Comparison of ENCODE assay signal across 9 cellular contexts in genomic region chr21:42474043-42474831, GRCh38. TPM values are rescaled to one million over a fixed set of nuclear protein-coding genes. Genes with fewer than 3 reads are reported as not detected.
A peak's percentile ranks its signal among the peaks of the same experiment; 100 is the strongest.
DNase-seq lines count a peak whose midpoint lies in the region; ATAC-seq, FAIRE-seq and TF ChIP-seq lines count a peak whose summit lies in the region.
"Had no signal": no experiment of that assay in that cellular context is flagged by ENCODE, and none has a peak within 500 bp of the region (broad histone marks: within the 10 kb centered on the region; RNA-seq: fewer than 3 reads in every experiment).

No MANE protein-coding gene starts in this region.

- peak; percentile 86 for FAIRE-seq in endothelial cell of umbilical vein (lab: Jason Lieb, UNC)

- H3K4me2 ChIP-seq in endothelial cell of umbilical vein (ENCODE audit: insufficient read depth, low read length) = peak overlapping the region; percentile 3

- no peak overlapping the region for H3K27ac ChIP-seq in endothelial cell of umbilical vein (ENCODE audit: insufficient read depth, low read depth, low read length)

- DNase-seq in AG08395 (ENCODE audit: low spot score) (peak; percentile 13), LNCaP clone FGC (ENCODE audit: low read depth) (peak; percentile 76), endothelial cell of umbilical vein (ENCODE audit: low read depth, low spot score) (peak; percentile 25), middle frontal gyrus (ENCODE audit: extremely low spot score, low spot score) (no peak), SHP77 treated with DMSO at 0.1 percent for 48 hours (lab: John Stamatoyannopoulos, UW) (no peak), C1 segment of cervical spinal cord (lab: John Stamatoyannopoulos, UW) (no peak)
- peak in 1 of 2 donors; percentile 5 for DNase-seq in stimulated activated naive CD8-positive, alpha-beta T cell treated with anti-CD3 and anti-CD28 coated beads, Interleukin-15, amount 100 ng/mL, for 72 hours
- DNase-seq: natural killer cell had no signal

- intact Hi-C loops in endothelial cell of umbilical vein (cut with micrococcal nuclease) = no loop called here

- peaks cover 0 to 7% of the 10 kb centered on the region in 2 experiments for H3K27me3 ChIP-seq in endothelial cell of umbilical vein (ENCODE audit: control insufficient read depth in 2 of 2, insufficient read depth in 2 of 2, low read length in 2 of 2)

- H3K4me3 ChIP-seq in LNCaP clone FGC (ENCODE audit: low read depth, low read length) = no peak overlapping the region
- no peak overlapping the region for H3K4me3 ChIP-seq in endothelial cell of umbilical vein (replicated peaks in 1 of 3; ENCODE audit: insufficient read depth in 1 of 3, low read depth in 1 of 3, low read length in 3 of 3)

- no peaks in the 10 kb centered on the region for H3K9me1 ChIP-seq in endothelial cell of umbilical vein (replicated peaks; ENCODE audit: control insufficient read depth, extremely low read depth, insufficient read depth, low read length)

- no peaks in the 10 kb centered on the region for H3K36me3 ChIP-seq in endothelial cell of umbilical vein (ENCODE audit: control insufficient read depth in 2 of 2, extremely low read depth in 1 of 2, insufficient read depth in 2 of 2, low read length in 2 of 2)

- no peak for TF ChIP-seq CTCF in LNCaP clone FGC (IDR thresholded peaks at IDR 0.05; ENCODE audit: control insufficient read depth, extremely low read depth, insufficient read depth)
- TF ChIP-seq CTCF in endothelial cell of umbilical vein (IDR thresholded peaks at IDR 0.05; ENCODE audit: extremely low read depth in 1 of 2, insufficient read depth in 1 of 2, low read depth in 1 of 2, low read length in 2 of 2) = no peak

- peak; percentile 53 for ATAC-seq in GM18867 (IDR thresholded peaks at IDR 0.05; ENCODE audit: unreplicated experiment)
- ATAC-seq in stimulated activated naive CD8-positive, alpha-beta T cell treated with anti-CD3 and anti-CD28 coated beads, Interleukin-15, amount 100 ng/mL, for 72 hours = no peak

- peaks cover 12% of the 10 kb centered on the region for H3K4me1 ChIP-seq in endothelial cell of umbilical vein (ENCODE audit: control insufficient read depth, extremely low read depth, insufficient read depth, low read length)

- H3K4me1 Mint-ChIP-seq in stimulated activated naive CD8-positive, alpha-beta T cell treated with anti-CD3 and anti-CD28 coated beads, Interleukin-15, amount 100 ng/mL, for 72 hours = peaks cover 7% of the 10 kb centered on the region
- H3K4me1 Mint-ChIP-seq: natural killer cell had no signal

- no TSS peak for BruUV-seq in endothelial cell of umbilical vein (replicated peaks; lab: Mats Ljungman, UMichigan)

- H3K4me3 Mint-ChIP-seq in stimulated activated naive CD8-positive, alpha-beta T cell treated with anti-CD3 and anti-CD28 coated beads, Interleukin-15, amount 100 ng/mL, for 72 hours = no peak overlapping the region
- H3K4me3 Mint-ChIP-seq: natural killer cell had no signal

- no peaks in the 10 kb centered on the region for H3K27me3 Mint-ChIP-seq in stimulated activated naive CD8-positive, alpha-beta T cell treated with anti-CD3 and anti-CD28 coated beads, Interleukin-15, amount 100 ng/mL, for 72 hours

- POLR2A ChIA-PET in endothelial cell of umbilical vein (lab: Charles Lee) = no interaction called here

- peak overlapping the region; percentile 88 to 95 for H3K27ac Mint-ChIP-seq in stimulated activated naive CD8-positive, alpha-beta T cell treated with anti-CD3 and anti-CD28 coated beads, Interleukin-15, amount 100 ng/mL, for 72 hours

- no peaks in the 10 kb centered on the region for H3K9me3 ChIP-seq in endothelial cell of umbilical vein (replicated peaks; ENCODE audit: control insufficient read depth, insufficient read depth, low read length)

- no peak overlapping the region for H3K9ac ChIP-seq in endothelial cell of umbilical vein (replicated peaks; ENCODE audit: extremely low read depth, insufficient read depth, low read length)

- dilution Hi-C loops in endothelial cell of umbilical vein (cut with MboI; ENCODE audit: extremely low pct_ligation_motif_present, low sequenced_read_pairs) = no loop called here

- no peaks in the 10 kb centered on the region for H4K20me1 ChIP-seq in endothelial cell of umbilical vein (replicated peaks; ENCODE audit: control insufficient read depth, extremely low read depth, insufficient read depth, low read length)

- peak overlapping the region; percentile 64 for H2AFZ ChIP-seq in endothelial cell of umbilical vein (ENCODE audit: low read depth, low read length)

- no peaks in the 10 kb centered on the region for H3K9me3 Mint-ChIP-seq in stimulated activated naive CD8-positive, alpha-beta T cell treated with anti-CD3 and anti-CD28 coated beads, Interleukin-15, amount 100 ng/mL, for 72 hours
- H3K9me3 Mint-ChIP-seq: natural killer cell had no signal

- TF ChIP-seq POLR2A in endothelial cell of umbilical vein (IDR thresholded peaks at IDR 0.05; ENCODE audit: low read depth, low read length) = no peak

- H3K79me2 ChIP-seq in endothelial cell of umbilical vein (ENCODE audit: control insufficient read depth, insufficient read depth, low read length) = no peaks in the 10 kb centered on the region

- CTCF ChIA-PET in endothelial cell of umbilical vein (lab: Charles Lee) = interaction anchor here (0.8 kb wide), 1 partner anchor 21 kb away, joined by 3 read pairs; no protein-coding TSS in a partner anchor

TF ChIP-seq in endothelial cell of umbilical vein, 7 proteins besides CTCF, POLR2A, EP300 and RAD21:
- TF ChIP-seq JUN (IDR thresholded peaks at IDR 0.05; ENCODE audit: borderline replicate concordance, insufficient read depth, insufficient read length, low read depth) (no peak), GATA2 (IDR thresholded peaks at IDR 0.05; ENCODE audit: insufficient read depth, insufficient read length, low read depth, low read length) (no peak), MYC (IDR thresholded peaks at IDR 0.05; ENCODE audit: low read depth, low read length) (no peak), FOS (IDR thresholded peaks at IDR 0.05; ENCODE audit: borderline replicate concordance, insufficient read depth, low read length) (peak; percentile 56), MAX (IDR thresholded peaks at IDR 0.05; ENCODE audit: insufficient read depth, insufficient read length) (no peak), POLR2AphosphoS5 (IDR thresholded peaks at IDR 0.05; ENCODE audit: insufficient read depth, low read depth, low read length) (peak; percentile 24)
TF ChIP-seq in endothelial cell of umbilical vein: peak in this region for 2.

RNA-seq across cellular contexts. Expression of gene RSPH1, which starts 21.8 kb away (rescaled TPM):
- total RNA-seq in endothelial cell of umbilical vein = not detected in 2 replicates
- 0.08 TPM in 1 of 2 replicates, not detected in the other for polyA plus RNA-seq in endothelial cell of umbilical vein
- 0.07 and 0.08 TPM in 2 replicates for polyA plus RNA-seq in endothelial cell of umbilical vein (2011; cell fraction: cytosol; rRNA removed)
- 0.13 and 0.20 TPM in 2 replicates for polyA plus RNA-seq in endothelial cell of umbilical vein (2011; cell fraction: nucleus; rRNA removed)
- 0.12 and 0.44 TPM in 2 replicates for polyA plus RNA-seq in endothelial cell of umbilical vein (2012)
- not detected in 2 replicates for polyA minus RNA-seq in endothelial cell of umbilical vein
- not detected for polyA minus RNA-seq in endothelial cell of umbilical vein (2011; cell fraction: cytosol; rRNA and poly(A)+ RNA removed)
- not detected in 2 replicates for polyA minus RNA-seq in endothelial cell of umbilical vein (2011; cell fraction: nucleus; rRNA and poly(A)+ RNA removed)

RNA-seq across cellular contexts. Expression of gene SLC37A1, which starts 39.4 kb away (rescaled TPM):
- 7.6 and 11.2 TPM in 2 replicates for total RNA-seq in endothelial cell of umbilical vein
- 4.6 and 4.7 TPM in 2 replicates for polyA plus RNA-seq in endothelial cell of umbilical vein
- polyA plus RNA-seq in endothelial cell of umbilical vein (2011; cell fraction: cytosol; rRNA removed) = 4.1 and 5.0 TPM in 2 replicates
- polyA plus RNA-seq in endothelial cell of umbilical vein (2011; cell fraction: nucleus; rRNA removed) = 8.0 and 9.1 TPM in 2 replicates
- 9.5 and 16.5 TPM in 2 replicates for polyA plus RNA-seq in endothelial cell of umbilical vein (2012)
- 5.4 and 9.8 TPM in 2 replicates for polyA minus RNA-seq in endothelial cell of umbilical vein
- polyA minus RNA-seq in endothelial cell of umbilical vein (2011; cell fraction: cytosol; rRNA and poly(A)+ RNA removed) = 7.1 TPM
- 6.2 and 9.9 TPM in 2 replicates for polyA minus RNA-seq in endothelial cell of umbilical vein (2011; cell fraction: nucleus; rRNA and poly(A)+ RNA removed)

Comparison
In these comparisons a context has a peak if more than half of its experiments do, and no peak if none do; other contexts are left out.
1. DNase-seq: peak in AG08395 (single experiment), LNCaP clone FGC (single experiment) and endothelial cell of umbilical vein (single experiment); none in middle frontal gyrus (single experiment), SHP77 treated with DMSO at 0.1 percent for 48 hours (single experiment) and C1 segment of cervical spinal cord (0 of 14).